8 cellular contexts compared by ENCODE assay signal in genomic region chr5:157563373-157564148, GRCh38. TPM values are rescaled to one million over a fixed set of nuclear protein-coding genes. Genes with fewer than 3 reads are reported as not detected.
A peak's percentile ranks its signal among the peaks of the same experiment; 100 is the strongest.
DNase-seq lines count a peak whose midpoint lies in the region; ATAC-seq and TF ChIP-seq lines count a peak whose summit lies in the region.

No MANE protein-coding gene starts in this region.

- intact Hi-C loops in activated CD4-positive, alpha-beta memory T cell treated with anti-CD3 and anti-CD28 coated beads for 36 hours (cut with micrococcal nuclease): no loop called here
- intact Hi-C loops in Right ventricle myocardium superior (cut with DNase I): no loop called here

- peaks cover 80% of the 10 kb centered on the region for H3K4me1 Mint-ChIP-seq in activated CD4-positive, alpha-beta memory T cell treated with anti-CD3 and anti-CD28 coated beads for 36 hours (ENCODE audit: low read depth)

- H3K27ac ChIP-seq in skeletal muscle tissue (ENCODE audit: low read depth, low read length): peak overlapping the region; percentile 9
- H3K27ac ChIP-seq in Karpas-422 (ENCODE audit: low read length): no peak overlapping the region

- no peaks in the 10 kb centered on the region for H3K9me2 ChIP-seq in Karpas-422 (replicated peaks; ENCODE audit: insufficient read depth, low read length)

- H3K9ac ChIP-seq in skeletal muscle tissue (ENCODE audit: low read depth in 1 of 3, low read length in 3 of 3) (no peak overlapping the region), Karpas-422 (ENCODE audit: low read length) (no peak overlapping the region)

- no peaks in the 10 kb centered on the region for H3K27me3 Mint-ChIP-seq in activated CD4-positive, alpha-beta memory T cell treated with anti-CD3 and anti-CD28 coated beads for 36 hours

- H3K4me3 ChIP-seq in skeletal muscle tissue (ENCODE audit: low read length in 3 of 3): no peak overlapping the region
- H3K4me3 ChIP-seq in Karpas-422 (ENCODE audit: low read length): no peak overlapping the region

- H3K27me3 ChIP-seq in skeletal muscle tissue (ENCODE audit: control insufficient read depth in 3 of 3, insufficient read depth in 3 of 3, low read length in 3 of 3) (no peaks in the 10 kb centered on the region), Karpas-422 (ENCODE audit: low read length) (no peaks in the 10 kb centered on the region)

- no peaks in the 10 kb centered on the region for H4K20me1 ChIP-seq in Karpas-422 (ENCODE audit: insufficient read depth, low read depth, low read length)

- H3K79me2 ChIP-seq in Karpas-422 (ENCODE audit: low read length): no peaks in the 10 kb centered on the region

- H3K36me3 Mint-ChIP-seq in activated CD4-positive, alpha-beta memory T cell treated with anti-CD3 and anti-CD28 coated beads for 36 hours: peaks cover 77% of the 10 kb centered on the region

- H3K4me3 Mint-ChIP-seq in activated CD4-positive, alpha-beta memory T cell treated with anti-CD3 and anti-CD28 coated beads for 36 hours: peak overlapping the region; percentile 28

- peak overlapping the region; percentile 40 for H3K27ac Mint-ChIP-seq in activated CD4-positive, alpha-beta memory T cell treated with anti-CD3 and anti-CD28 coated beads for 36 hours

- H3K4me2 ChIP-seq in Karpas-422 (ENCODE audit: low read depth, low read length, poor library complexity, severe bottlenecking): no peak overlapping the region

- POLR2A ChIA-PET in activated CD4-positive, alpha-beta memory T cell treated with anti-CD3 and anti-CD28 coated beads for 36 hours (lab: Charles Lee): interaction anchor here (0.7 kb wide), 1 partner anchor 31 kb away, joined by 3 read pairs; no protein-coding TSS in a partner anchor

- peaks cover 47 to 57% (median 55%) of the 10 kb centered on the region in 3 donors for H3K4me1 ChIP-seq in skeletal muscle tissue (ENCODE audit: control insufficient read depth in 3 of 3, insufficient read depth in 3 of 3, low read length in 3 of 3)
- no peaks in the 10 kb centered on the region; the same call in 1 of the 2 replicates for H3K4me1 ChIP-seq in Karpas-422 (ENCODE audit: low read length)

- no peaks in the 10 kb centered on the region for H3K9me3 Mint-ChIP-seq in activated CD4-positive, alpha-beta memory T cell treated with anti-CD3 and anti-CD28 coated beads for 36 hours

- no peaks in the 10 kb centered on the region for H3K9me3 ChIP-seq in skeletal muscle tissue (ENCODE audit: control insufficient read depth in 3 of 3, low read length in 3 of 3)
- no peaks in the 10 kb centered on the region for H3K9me3 ChIP-seq in Karpas-422 (ENCODE audit: low read length)

- H3K36me3 ChIP-seq in skeletal muscle tissue (ENCODE audit: control insufficient read depth in 3 of 3, insufficient read depth in 3 of 3, low read length in 3 of 3) (no peaks in the 10 kb centered on the region), Karpas-422 (ENCODE audit: insufficient read depth, low read length) (no peaks in the 10 kb centered on the region)

- CTCF ChIA-PET in activated CD4-positive, alpha-beta memory T cell treated with anti-CD3 and anti-CD28 coated beads for 36 hours (lab: Charles Lee): interaction anchor here (0.8 to 0.9 kb wide), 2 partner anchors 21 to 180 kb away, joined by 3 read pairs; partner anchors contain the start of gene LSM11

- ATAC-seq in Right ventricle myocardium superior (ENCODE audit: poor library complexity) (peak; percentile 62), HG02571 (IDR thresholded peaks at IDR 0.05; ENCODE audit: unreplicated experiment) (no peak), GM18867 (IDR thresholded peaks at IDR 0.05; ENCODE audit: unreplicated experiment) (no peak)

- H2AFZ ChIP-seq in Karpas-422 (ENCODE audit: low read length): no peak overlapping the region

- DNase-seq in GM03348 (ENCODE audit: low spot score): peak; percentile 82
- DNase-seq in activated CD4-positive, alpha-beta memory T cell treated with anti-CD3 and anti-CD28 coated beads for 36 hours: no peak
- peak; percentile 63 for DNase-seq in Right ventricle myocardium superior
- no peak for DNase-seq in GM20000 (ENCODE audit: low spot score)
- no peak for DNase-seq in Karpas-422

- no peak for TF ChIP-seq CTCF in GM20000 (IDR thresholded peaks at IDR 0.05; ENCODE audit: extremely low read depth, missing control alignments)

RNA-seq across cellular contexts. Expression of gene ADAM19, which starts 12.0 kb away (rescaled TPM):
- total RNA-seq in activated CD4-positive, alpha-beta memory T cell treated with anti-CD3 and anti-CD28 coated beads for 36 hours: 100 to 1,000 TPM; 107 to 111 TPM
- total RNA-seq in Right ventricle myocardium superior (8.4 TPM), skeletal muscle tissue (14.1 TPM)
- total RNA-seq in Karpas-422 (2014; rRNA removed; shearing (Covaris generic); ENCODE audit: low replicate concordance): 4.9 and 5.7 TPM in 2 replicates

Comparison
In these comparisons a context has a peak if more than half of its experiments do, and no peak if none do; other contexts are left out.
1. DNase-seq: peak in GM03348 (single experiment) and Right ventricle myocardium superior (single experiment); none in activated CD4-positive, alpha-beta memory T cell treated with anti-CD3 and anti-CD28 coated beads for 36 hours (single experiment), GM20000 (single experiment) and Karpas-422 (single experiment).